ENCODE assay signal across 1 cellular context in genomic region chr11:102317099-102317767, GRCh38.
A peak's percentile ranks its signal among the peaks of the same experiment; 100 is the strongest.
TF ChIP-seq lines count a peak whose summit lies in the region.

BIRC3 (plus strand) TSS chr11:102317484; CDS start chr11:102324510, 7,026 bp downstream.

TF ChIP-seq in HepG2, 621 proteins besides CTCF, POLR2A, EP300 and RAD21 (continued from another document and continues in another):
- TF ChIP-seq, protein P1, sequence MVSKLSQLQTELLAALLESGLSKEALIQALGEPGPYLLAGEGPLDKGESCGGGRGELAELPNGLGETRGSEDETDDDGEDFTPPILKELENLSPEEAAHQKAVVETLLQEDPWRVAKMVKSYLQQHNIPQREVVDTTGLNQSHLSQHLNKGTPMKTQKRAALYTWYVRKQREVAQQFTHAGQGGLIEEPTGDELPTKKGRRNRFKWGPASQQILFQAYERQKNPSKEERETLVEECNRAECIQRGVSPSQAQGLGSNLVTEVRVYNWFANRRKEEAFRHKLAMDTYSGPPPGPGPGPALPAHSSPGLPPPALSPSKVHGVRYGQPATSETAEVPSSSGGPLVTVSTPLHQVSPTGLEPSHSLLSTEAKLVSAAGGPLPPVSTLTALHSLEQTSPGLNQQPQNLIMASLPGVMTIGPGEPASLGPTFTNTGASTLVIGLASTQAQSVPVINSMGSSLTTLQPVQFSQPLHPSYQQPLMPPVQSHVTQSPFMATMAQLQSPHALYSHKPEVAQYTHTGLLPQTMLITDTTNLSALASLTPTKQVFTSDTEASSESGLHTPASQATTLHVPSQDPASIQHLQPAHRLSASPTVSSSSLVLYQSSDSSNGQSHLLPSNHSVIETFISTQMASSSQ (IDR thresholded peaks at IDR 0.05; ENCODE audit: low read depth): no peak
- TF ChIP-seq, protein P1 (CRISPR knock-in tag; IDR thresholded peaks at IDR 0.05; ENCODE audit: borderline replicate concordance): peak; percentile 44; the same call in 1 of the 2 replicates
- TF ChIP-seq MIER3 (CRISPR knock-in tag; IDR thresholded peaks at IDR 0.05; ENCODE audit: borderline replicate concordance): no peak
- TF ChIP-seq, protein P2, sequence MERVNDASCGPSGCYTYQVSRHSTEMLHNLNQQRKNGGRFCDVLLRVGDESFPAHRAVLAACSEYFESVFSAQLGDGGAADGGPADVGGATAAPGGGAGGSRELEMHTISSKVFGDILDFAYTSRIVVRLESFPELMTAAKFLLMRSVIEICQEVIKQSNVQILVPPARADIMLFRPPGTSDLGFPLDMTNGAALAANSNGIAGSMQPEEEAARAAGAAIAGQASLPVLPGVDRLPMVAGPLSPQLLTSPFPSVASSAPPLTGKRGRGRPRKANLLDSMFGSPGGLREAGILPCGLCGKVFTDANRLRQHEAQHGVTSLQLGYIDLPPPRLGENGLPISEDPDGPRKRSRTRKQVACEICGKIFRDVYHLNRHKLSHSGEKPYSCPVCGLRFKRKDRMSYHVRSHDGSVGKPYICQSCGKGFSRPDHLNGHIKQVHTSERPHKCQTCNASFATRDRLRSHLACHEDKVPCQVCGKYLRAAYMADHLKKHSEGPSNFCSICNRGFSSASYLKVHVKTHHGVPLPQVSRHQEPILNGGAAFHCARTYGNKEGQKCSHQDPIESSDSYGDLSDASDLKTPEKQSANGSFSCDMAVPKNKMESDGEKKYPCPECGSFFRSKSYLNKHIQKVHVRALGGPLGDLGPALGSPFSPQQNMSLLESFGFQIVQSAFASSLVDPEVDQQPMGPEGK (CRISPR knock-in tag; IDR thresholded peaks at IDR 0.05): no peak
- TF ChIP-seq ZNF468 (CRISPR knock-in tag; IDR thresholded peaks at IDR 0.05): peak; percentile 82; the same call in 1 of the 2 replicates
- no peak for TF ChIP-seq DNMT1 (CRISPR knock-in tag; IDR thresholded peaks at IDR 0.05)
- peak; percentile 77; the same call in 1 of the 2 replicates for TF ChIP-seq ZNF430 (CRISPR knock-in tag; IDR thresholded peaks at IDR 0.05)
- TF ChIP-seq ZIK1 (CRISPR knock-in tag; IDR thresholded peaks at IDR 0.05; ENCODE audit: borderline replicate concordance, low read depth): 0 out of 2 replicates have a peak, but pooled peaks have one; percentile 46
- peak; percentile 64 for TF ChIP-seq XRCC5 (optimal IDR thresholded peaks at IDR 0.05; ENCODE audit: low read length)
- TF ChIP-seq KLF11 (CRISPR knock-in tag; IDR thresholded peaks at IDR 0.05): no peak
- peak; percentile 72; the same call in 1 of the 2 replicates for TF ChIP-seq MYPOP (CRISPR knock-in tag; IDR thresholded peaks at IDR 0.05)
- peak; percentile 67 for TF ChIP-seq UBTF (CRISPR knock-in tag; IDR thresholded peaks at IDR 0.05)
- TF ChIP-seq TBL1XR1 (IDR thresholded peaks at IDR 0.05; ENCODE audit: borderline replicate concordance, low read length, partially characterized antibody): no peak
- peak; percentile 65 for TF ChIP-seq HDAC1 (CRISPR knock-in tag; IDR thresholded peaks at IDR 0.05)
- no peak for TF ChIP-seq ZNF784 (CRISPR knock-in tag; IDR thresholded peaks at IDR 0.05; ENCODE audit: borderline replicate concordance)
- TF ChIP-seq HES4 (CRISPR knock-in tag; IDR thresholded peaks at IDR 0.05; ENCODE audit: borderline replicate concordance): 0 out of 2 replicates have a peak, but pooled peaks have one; percentile 50
- TF ChIP-seq ELF1 (CRISPR knock-in tag; IDR thresholded peaks at IDR 0.05): 0 out of 2 replicates have a peak, but pooled peaks have one; percentile 23
- TF ChIP-seq ZNF292 (CRISPR knock-in tag; IDR thresholded peaks at IDR 0.05; ENCODE audit: borderline replicate concordance, low read depth): peak; percentile 90; the same call in 1 of the 2 replicates
- 0 out of 2 replicates have a peak, but pooled peaks have one; percentile 32 for TF ChIP-seq MXD4 (CRISPR knock-in tag; IDR thresholded peaks at IDR 0.05)
- TF ChIP-seq, protein P3, sequence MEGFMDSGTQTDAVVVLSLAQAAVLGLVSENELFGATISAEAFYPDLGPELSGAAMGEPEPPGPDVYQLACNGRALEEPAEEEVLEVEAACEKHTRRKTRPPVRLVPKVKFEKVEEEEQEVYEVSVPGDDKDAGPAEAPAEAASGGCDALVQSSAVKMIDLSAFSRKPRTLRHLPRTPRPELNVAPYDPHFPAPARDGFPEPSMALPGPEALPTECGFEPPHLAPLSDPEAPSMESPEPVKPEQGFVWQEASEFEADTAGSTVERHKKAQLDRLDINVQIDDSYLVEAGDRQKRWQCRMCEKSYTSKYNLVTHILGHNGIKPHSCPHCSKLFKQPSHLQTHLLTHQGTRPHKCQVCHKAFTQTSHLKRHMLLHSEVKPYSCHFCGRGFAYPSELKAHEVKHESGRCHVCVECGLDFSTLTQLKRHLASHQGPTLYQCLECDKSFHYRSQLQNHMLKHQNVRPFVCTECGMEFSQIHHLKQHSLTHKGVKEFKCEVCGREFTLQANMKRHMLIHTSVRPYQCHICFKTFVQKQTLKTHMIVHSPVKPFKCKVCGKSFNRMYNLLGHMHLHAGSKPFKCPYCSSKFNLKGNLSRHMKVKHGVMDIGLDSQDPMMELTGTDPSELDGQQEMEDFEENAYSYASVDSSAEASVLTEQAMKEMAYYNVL (CRISPR knock-in tag; IDR thresholded peaks at IDR 0.05; ENCODE audit: borderline replicate concordance): peak; percentile 58; the same call in 1 of the 2 replicates
- TF ChIP-seq POLR2AphosphoS5 (IDR thresholded peaks at IDR 0.05; ENCODE audit: low read depth, low read length): peak; percentile 50
- TF ChIP-seq ZHX2 (IDR thresholded peaks at IDR 0.05; ENCODE audit: low read depth): peak; percentile 46; the same call in 1 of the 2 replicates
- no peak for TF ChIP-seq ZHX2 (CRISPR knock-in tag; IDR thresholded peaks at IDR 0.05; ENCODE audit: borderline replicate concordance)
- TF ChIP-seq MZF1 (CRISPR knock-in tag; IDR thresholded peaks at IDR 0.05; ENCODE audit: borderline replicate concordance): no peak
- TF ChIP-seq ZNF891 (CRISPR knock-in tag; IDR thresholded peaks at IDR 0.05): peak; percentile 77; the same call in 1 of the 2 replicates
- TF ChIP-seq, protein P4, sequence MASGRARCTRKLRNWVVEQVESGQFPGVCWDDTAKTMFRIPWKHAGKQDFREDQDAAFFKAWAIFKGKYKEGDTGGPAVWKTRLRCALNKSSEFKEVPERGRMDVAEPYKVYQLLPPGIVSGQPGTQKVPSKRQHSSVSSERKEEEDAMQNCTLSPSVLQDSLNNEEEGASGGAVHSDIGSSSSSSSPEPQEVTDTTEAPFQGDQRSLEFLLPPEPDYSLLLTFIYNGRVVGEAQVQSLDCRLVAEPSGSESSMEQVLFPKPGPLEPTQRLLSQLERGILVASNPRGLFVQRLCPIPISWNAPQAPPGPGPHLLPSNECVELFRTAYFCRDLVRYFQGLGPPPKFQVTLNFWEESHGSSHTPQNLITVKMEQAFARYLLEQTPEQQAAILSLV (CRISPR knock-in tag; IDR thresholded peaks at IDR 0.05; ENCODE audit: borderline replicate concordance): 0 out of 2 replicates have a peak, but pooled peaks have one; percentile 63
- peak; percentile 95; the same call in 1 of the 2 replicates for TF ChIP-seq RELA (CRISPR knock-in tag; IDR thresholded peaks at IDR 0.05)
- TF ChIP-seq, protein P5, sequence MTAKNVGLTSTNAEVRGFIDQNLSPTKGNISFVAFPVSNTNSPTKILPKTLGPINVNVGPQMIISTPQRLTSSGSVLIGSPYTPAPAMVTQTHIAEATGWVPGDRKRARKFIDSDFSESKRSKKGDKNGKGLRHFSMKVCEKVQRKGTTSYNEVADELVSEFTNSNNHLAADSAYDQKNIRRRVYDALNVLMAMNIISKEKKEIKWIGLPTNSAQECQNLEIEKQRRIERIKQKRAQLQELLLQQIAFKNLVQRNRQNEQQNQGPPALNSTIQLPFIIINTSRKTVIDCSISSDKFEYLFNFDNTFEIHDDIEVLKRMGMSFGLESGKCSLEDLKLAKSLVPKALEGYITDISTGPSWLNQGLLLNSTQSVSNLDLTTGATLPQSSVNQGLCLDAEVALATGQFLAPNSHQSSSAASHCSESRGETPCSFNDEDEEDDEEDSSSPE (CRISPR knock-in tag; IDR thresholded peaks at IDR 0.05): peak; percentile 44
- TF ChIP-seq RNF2 (conservative IDR thresholded peaks at IDR 0.05; ENCODE audit: low read depth): no peak; the same call in 1 of the 2 replicates
- peak; percentile 30; the same call in 1 of the 2 replicates for TF ChIP-seq ZNF501 (CRISPR knock-in tag; IDR thresholded peaks at IDR 0.05)
- TF ChIP-seq ZNF382 (CRISPR knock-in tag; IDR thresholded peaks at IDR 0.05; ENCODE audit: borderline replicate concordance): no peak
